8 cellular contexts compared by ENCODE assay signal in the genomic region with DNA sequence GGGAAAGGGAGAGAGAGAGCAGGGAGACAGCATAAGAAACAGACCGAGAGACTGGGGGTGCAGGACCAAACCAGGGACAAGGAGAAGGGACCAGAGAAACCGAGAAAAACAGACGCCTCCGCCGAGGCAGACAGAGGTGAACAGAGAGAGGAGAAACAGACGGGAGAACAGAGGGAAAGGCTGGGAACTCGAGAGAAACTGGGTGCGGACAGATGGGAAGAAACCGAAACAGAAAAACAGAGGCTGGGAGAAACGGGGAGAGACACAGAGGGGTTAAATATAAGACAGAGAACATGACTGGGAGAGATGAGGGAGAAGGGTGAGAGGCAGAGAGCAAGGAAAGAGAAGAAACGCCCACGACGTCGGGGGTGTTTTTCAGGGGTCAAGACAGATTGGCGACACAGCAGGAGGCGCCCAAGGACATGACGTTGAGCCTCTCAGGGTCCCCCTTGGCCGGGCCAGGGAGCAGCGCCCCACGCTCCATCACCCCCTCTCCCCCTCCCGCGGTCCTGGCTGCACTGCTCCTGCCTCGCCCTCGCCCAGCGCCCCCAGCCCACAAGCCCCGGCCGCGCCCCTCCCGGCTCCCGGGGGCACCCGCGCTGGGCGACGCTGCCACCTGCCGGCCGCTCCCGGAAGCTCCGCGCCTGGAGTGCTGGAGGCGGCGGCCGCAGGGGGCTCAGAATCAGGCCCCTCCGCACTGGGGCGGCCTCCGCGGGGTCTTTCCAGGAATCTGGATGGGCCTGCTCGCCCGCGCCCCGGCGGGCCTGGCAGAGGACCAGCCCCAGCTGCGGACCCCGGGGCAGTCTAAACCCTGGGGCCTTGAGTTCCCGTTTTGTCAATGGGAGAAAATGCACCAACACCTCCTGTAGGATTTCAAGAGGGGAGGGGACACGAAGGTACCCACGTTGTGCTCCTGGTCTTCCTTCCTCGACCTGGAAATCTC. TPM values are rescaled to one million over a fixed set of nuclear protein-coding genes. Genes with fewer than 3 reads are reported as not detected.
DNase-seq lines count a peak whose midpoint lies in the region; ATAC-seq lines count a peak whose summit lies in the region.

No MANE protein-coding gene starts in this region.

- H4K8ac ChIP-seq in mesendoderm (ENCODE audit: low read depth, low read length): peak overlapping the region; percentile 59

- CTCF ChIA-PET in activated CD4-positive, alpha-beta memory T cell treated with anti-CD3 and anti-CD28 coated beads for 36 hours (lab: Charles Lee): interaction anchor here (0.9 to 15.1 kb wide), 11 partner anchors 9 to 156 kb away, joined by 3 to 324 read pairs (median 5); a partner anchor contains a TSS

- H3K27ac ChIP-seq in mesendoderm (ENCODE audit: low read depth, low read length): no peak overlapping the region

- no CpG with 5 or more reads among the region's 57 CpGs for WGBS in mesendoderm (ENCODE audit: extremely low coverage, insufficient coverage, low lambda C conversion rate)

- H3K4ac ChIP-seq in mesendoderm (ENCODE audit: low read depth, low read length): peak overlapping the region; percentile 39

- no peak overlapping the region for H3K4me3 ChIP-seq in mesendoderm (ENCODE audit: low read length)

- H3K79me2 ChIP-seq in mesendoderm (ENCODE audit: control insufficient read depth, insufficient read depth, low read length): no peaks in the 10 kb centered on the region

- ATAC-seq in HG03139 (IDR thresholded peaks at IDR 0.05; ENCODE audit: unreplicated experiment) (no peak), GM18519 (IDR thresholded peaks at IDR 0.05; ENCODE audit: low FRiP score, unreplicated experiment) (no peak)

- peaks cover 32% of the 10 kb centered on the region for H3K27me3 Mint-ChIP-seq in activated CD4-positive, alpha-beta memory T cell treated with anti-CD3 and anti-CD28 coated beads for 36 hours

- DNase-seq in ELR (ENCODE audit: low read depth): peak; percentile 60
- peak; percentile 12 for DNase-seq in MV-4-11 (lab: John Stamatoyannopoulos, UW)
- DNase-seq in activated CD4-positive, alpha-beta memory T cell treated with anti-CD3 and anti-CD28 coated beads for 36 hours: peak; percentile 64
- DNase-seq in effector CD8-positive, alpha-beta T cell (lab: John Stamatoyannopoulos, UW): peak; percentile 38
- peak; percentile 62 for DNase-seq in mesendoderm
- peak; percentile 28 to 41 for DNase-seq in stimulated activated CD8-positive, alpha-beta memory T cell treated with anti-CD3 and anti-CD28 coated beads, Interleukin-2, amount 100 ng/mL, for 48 hours (ENCODE audit: low read depth in 2 of 2)

- H3K27me3 ChIP-seq in mesendoderm (ENCODE audit: insufficient read depth, low read length, poor library complexity): no peaks in the 10 kb centered on the region

- no peaks in the 10 kb centered on the region for H3K9me3 Mint-ChIP-seq in activated CD4-positive, alpha-beta memory T cell treated with anti-CD3 and anti-CD28 coated beads for 36 hours

- no peak overlapping the region for H2BK120ac ChIP-seq in mesendoderm (ENCODE audit: low read depth, low read length)

- peak overlapping the region; percentile 67 for H3K4me3 Mint-ChIP-seq in activated CD4-positive, alpha-beta memory T cell treated with anti-CD3 and anti-CD28 coated beads for 36 hours

- H3K56ac ChIP-seq in mesendoderm (ENCODE audit: low read length): peak overlapping the region; percentile 78

- POLR2A ChIA-PET in activated CD4-positive, alpha-beta memory T cell treated with anti-CD3 and anti-CD28 coated beads for 36 hours (lab: Charles Lee): no interaction called here

- H4K5ac ChIP-seq in mesendoderm (ENCODE audit: low read length): no peak overlapping the region

- no peak overlapping the region for H2BK5ac ChIP-seq in mesendoderm (ENCODE audit: low read length)

- no peak overlapping the region for H2BK15ac ChIP-seq in mesendoderm (replicated peaks; ENCODE audit: low read depth)

- H2AK5ac ChIP-seq in mesendoderm (ENCODE audit: low read length): peak overlapping the region; percentile 85

- no peaks in the 10 kb centered on the region for H3K36me3 ChIP-seq in mesendoderm (ENCODE audit: control insufficient read depth, insufficient read depth, low read length)

- H3K18ac ChIP-seq in mesendoderm (ENCODE audit: low read length): peak overlapping the region; percentile 56

- H3K23ac ChIP-seq in mesendoderm (ENCODE audit: low read length): no peak overlapping the region

- intact Hi-C loops in activated CD4-positive, alpha-beta memory T cell treated with anti-CD3 and anti-CD28 coated beads for 36 hours (cut with micrococcal nuclease): loop anchor here (1.0 to 5.0 kb wide), 3 partner anchors 24 to 181 kb away; no protein-coding TSS in a partner anchor

- H3K79me1 ChIP-seq in mesendoderm (ENCODE audit: low read length): no peaks in the 10 kb centered on the region

- peak overlapping the region; percentile 38 for H3K4me2 ChIP-seq in mesendoderm (ENCODE audit: low read length)

- no peak overlapping the region for H3K27ac Mint-ChIP-seq in activated CD4-positive, alpha-beta memory T cell treated with anti-CD3 and anti-CD28 coated beads for 36 hours

- H3K9ac ChIP-seq in mesendoderm (ENCODE audit: low read length): peak overlapping the region; percentile 55

- H3K36me3 Mint-ChIP-seq in activated CD4-positive, alpha-beta memory T cell treated with anti-CD3 and anti-CD28 coated beads for 36 hours: no peaks in the 10 kb centered on the region

- peaks cover 16% of the 10 kb centered on the region for H3K4me1 ChIP-seq in mesendoderm (ENCODE audit: control insufficient read depth, low read depth, low read length)

- H3K4me1 Mint-ChIP-seq in activated CD4-positive, alpha-beta memory T cell treated with anti-CD3 and anti-CD28 coated beads for 36 hours (ENCODE audit: low read depth): peaks cover 5% of the 10 kb centered on the region

RNA-seq across cellular contexts. Expression of a gene that starts 1.3 kb away (rescaled TPM):
- total RNA-seq in activated CD4-positive, alpha-beta memory T cell treated with anti-CD3 and anti-CD28 coated beads for 36 hours: under 1 TPM in 1 of 2 experiments, not detected in 1; 0.07 TPM
- polyA plus RNA-seq in mesendoderm (2013, experiment 1 of 2): 11.5 TPM
- 10.9 TPM for polyA plus RNA-seq in mesendoderm (2013, experiment 2 of 2)

Comparison
In these comparisons a context has a peak if more than half of its experiments do, and no peak if none do; other contexts are left out.
1. DNase-seq: peak in every context shown above with its lines; median percentile 64 in activated CD4-positive, alpha-beta memory T cell treated with anti-CD3 and anti-CD28 coated beads for 36 hours; 62 in mesendoderm; 60 in ELR; 38 in effector CD8-positive, alpha-beta T cell; 34 in stimulated activated CD8-positive, alpha-beta memory T cell treated with anti-CD3 and anti-CD28 coated beads, Interleukin-2, amount 100 ng/mL, for 48 hours; 12 in MV-4-11.